12 cellular contexts compared by ENCODE assay signal in genomic region chr9:35686222-35687203, GRCh38. TPM values are rescaled to one million over a fixed set of nuclear protein-coding genes. Genes with fewer than 3 reads are reported as not detected.
DNase-seq lines count a peak whose midpoint lies in the region; ATAC-seq and TF ChIP-seq lines count a peak whose summit lies in the region.
"Had no signal": no experiment of that assay in that cellular context is flagged by ENCODE, and none has a peak within 500 bp of the region (broad histone marks: within the 10 kb centered on the region; RNA-seq: fewer than 3 reads in every experiment).

No MANE protein-coding gene starts in this region.

- no peak overlapping the region for H3K14ac ChIP-seq in H9 (ENCODE audit: insufficient read depth, low read length)

- H3K27ac ChIP-seq in vagina, result peak overlapping the region; percentile 1
- no peak overlapping the region for H3K27ac ChIP-seq in H9 (ENCODE audit: insufficient read length, low read depth, low read length)

- H3K79me1 ChIP-seq in H9 (ENCODE audit: insufficient read depth, low read depth, low read length, poor library complexity, severe bottlenecking), result no peaks in the 10 kb centered on the region

- peaks cover 6% of the 10 kb centered on the region for H3K23me2 ChIP-seq in H9 (ENCODE audit: insufficient read length, low read depth, low read length, poor library complexity, severe bottlenecking)

- intact Hi-C loops in activated CD4-positive, alpha-beta T cell treated with anti-CD3 and anti-CD28 coated beads for 36 hours (cut with DNase I, micrococcal nuclease), result no loop called here
- intact Hi-C loops in vagina (cut with DNase I), result no loop called here

- no peak overlapping the region for H2BK12ac ChIP-seq in H9 (ENCODE audit: insufficient read length, low read depth, low read length)

- H3K18ac ChIP-seq in H9 (ENCODE audit: insufficient read length, low read depth, low read length), result no peak overlapping the region

- H3K27me3 ChIP-seq in vagina (no peaks in the 10 kb centered on the region), H9 (ENCODE audit: insufficient read depth, low read length) (no peaks in the 10 kb centered on the region)

- H3K36me3 ChIP-seq in vagina, result peaks cover 0 to 11% of the 10 kb centered on the region in 2 donors

- no peak overlapping the region for H2BK20ac ChIP-seq in H9 (ENCODE audit: low read depth, low read length, poor library complexity, severe bottlenecking)

- H3K4me1 Mint-ChIP-seq in activated CD4-positive, alpha-beta T cell treated with anti-CD3 and anti-CD28 coated beads, Interleukin-2, amount 10 ng/mL, durations not matched to agents 7 days and 5 days, result peaks cover 18% of the 10 kb centered on the region
- H3K4me1 Mint-ChIP-seq in activated CD4-positive, alpha-beta T cell treated with anti-CD3 and anti-CD28 coated beads for 36 hours, result peaks cover 23% of the 10 kb centered on the region
- H3K4me1 Mint-ChIP-seq in chondrocyte (ENCODE audit: low read depth), result peaks cover 79% of the 10 kb centered on the region
- H3K4me1 Mint-ChIP-seq in mesothelial cell of epicardium, result peaks cover 33% of the 10 kb centered on the region
- peaks cover 27 to 30% of the 10 kb centered on the region in 2 experiments for H3K4me1 Mint-ChIP-seq in H9
- peaks cover 26% of the 10 kb centered on the region for H3K4me1 Mint-ChIP-seq in stimulated activated memory B cell treated with anti-CD40 and anti-IgM and Interleukin-4, amounts not matched to agents 10 μg/mL and 1 μg/mL and 100 μg/mL, for 72 hours

- WGBS in H9 (ENCODE audit: extremely low coverage, insufficient read length, low lambda C conversion rate), result no CpG with 5 or more reads among the region's 11 CpGs

- no peak overlapping the region for H3T11ph ChIP-seq in H9 (ENCODE audit: low read length)

- no peak for DNase-seq in activated CD4-positive, alpha-beta T cell treated with anti-CD3 and anti-CD28 coated beads, Interleukin-2, amount 10 ng/mL, durations not matched to agents 7 days and 5 days
- DNase-seq in activated CD4-positive, alpha-beta T cell treated with anti-CD3 and anti-CD28 coated beads for 36 hours, result no peak
- no peak for DNase-seq in chondrocyte (ENCODE audit: low spot score)
- no peak for DNase-seq in mesothelial cell of epicardium (ENCODE audit: low spot score in 2 of 2, unreplicated experiment in 2 of 2)
- no peak for DNase-seq in vagina (ENCODE audit: extremely low spot score in 2 of 2)
- DNase-seq in H9, result no peak
- DNase-seq: ACHN; activated B cell treated with CpG ODN at 0.5 μM for 24 hours; activated naive CD8-positive, alpha-beta T cell treated with anti-CD3 and anti-CD28 coated beads, Interleukin-2, amount 10 ng/mL, durations not matched to agents 7 days and 5 days; NK-92 treated with Interleukin-12 subunit alpha and Interleukin-12 subunit beta, amount 100 ng/mL, for 24 hours had no signal

- H3K36me3 Mint-ChIP-seq in activated CD4-positive, alpha-beta T cell treated with anti-CD3 and anti-CD28 coated beads, Interleukin-2, amount 10 ng/mL, durations not matched to agents 7 days and 5 days (ENCODE audit: low read depth), result no peaks in the 10 kb centered on the region
- H3K36me3 Mint-ChIP-seq in activated CD4-positive, alpha-beta T cell treated with anti-CD3 and anti-CD28 coated beads for 36 hours (ENCODE audit: low read depth), result no peaks in the 10 kb centered on the region
- H3K36me3 Mint-ChIP-seq in chondrocyte (ENCODE audit: low read depth), result peaks cover 48% of the 10 kb centered on the region
- H3K36me3 Mint-ChIP-seq in mesothelial cell of epicardium, result peaks cover 32% of the 10 kb centered on the region
- H3K36me3 Mint-ChIP-seq in H9 (ENCODE audit: insufficient read depth in 1 of 3, low read depth in 3 of 3), result peaks cover 43 to 69% (median 64%) of the 10 kb centered on the region in 3 experiments
- H3K36me3 Mint-ChIP-seq in stimulated activated memory B cell treated with anti-CD40 and anti-IgM and Interleukin-4, amounts not matched to agents 10 μg/mL and 1 μg/mL and 100 μg/mL, for 72 hours, result no peaks in the 10 kb centered on the region
- H3K36me3 Mint-ChIP-seq: activated naive CD8-positive, alpha-beta T cell treated with anti-CD3 and anti-CD28 coated beads, Interleukin-2, amount 10 ng/mL, durations not matched to agents 7 days and 5 days had no signal

- no peaks in the 10 kb centered on the region for H3K27me3 Mint-ChIP-seq in activated CD4-positive, alpha-beta T cell treated with anti-CD3 and anti-CD28 coated beads, Interleukin-2, amount 10 ng/mL, durations not matched to agents 7 days and 5 days
- no peaks in the 10 kb centered on the region for H3K27me3 Mint-ChIP-seq in activated CD4-positive, alpha-beta T cell treated with anti-CD3 and anti-CD28 coated beads for 36 hours
- H3K27me3 Mint-ChIP-seq in chondrocyte (ENCODE audit: low read depth), result no peaks in the 10 kb centered on the region
- H3K27me3 Mint-ChIP-seq in mesothelial cell of epicardium (ENCODE audit: low read depth), result no peaks in the 10 kb centered on the region
- H3K27me3 Mint-ChIP-seq in H9 (ENCODE audit: low read depth), result no peaks in the 10 kb centered on the region
- no peaks in the 10 kb centered on the region for H3K27me3 Mint-ChIP-seq in stimulated activated memory B cell treated with anti-CD40 and anti-IgM and Interleukin-4, amounts not matched to agents 10 μg/mL and 1 μg/mL and 100 μg/mL, for 72 hours
- H3K27me3 Mint-ChIP-seq: activated B cell treated with CpG ODN at 0.5 μM for 24 hours; activated naive CD8-positive, alpha-beta T cell treated with anti-CD3 and anti-CD28 coated beads, Interleukin-2, amount 10 ng/mL, durations not matched to agents 7 days and 5 days had no signal

- ATAC-seq in activated CD4-positive, alpha-beta T cell treated with anti-CD3 and anti-CD28 coated beads for 36 hours, result no peak
- ATAC-seq in stimulated activated memory B cell treated with anti-CD40 and anti-IgM and Interleukin-4, amounts not matched to agents 10 μg/mL and 1 μg/mL and 100 μg/mL, for 72 hours, result no peak
- no peak for ATAC-seq in GM18907 (IDR thresholded peaks at IDR 0.05; ENCODE audit: unreplicated experiment)

- no peak overlapping the region for H2BK5ac ChIP-seq in H9 (ENCODE audit: insufficient read length, low read length)

- H3K4me2 ChIP-seq in H9 (ENCODE audit: insufficient read depth, insufficient read length, low read length), result no peak overlapping the region

- no peak overlapping the region for H2AK5ac ChIP-seq in H9 (ENCODE audit: insufficient read length, low read length)

- no peaks in the 10 kb centered on the region; the same call in 1 of the 2 replicates for H3K79me2 ChIP-seq in H9 (ENCODE audit: insufficient read depth, low read length)

- H4K20me1 ChIP-seq in H9 (ENCODE audit: control insufficient read depth, insufficient read depth, insufficient read length), result no peaks in the 10 kb centered on the region

- H3K4me3 Mint-ChIP-seq in activated CD4-positive, alpha-beta T cell treated with anti-CD3 and anti-CD28 coated beads, Interleukin-2, amount 10 ng/mL, durations not matched to agents 7 days and 5 days, result no peak overlapping the region
- H3K4me3 Mint-ChIP-seq in activated CD4-positive, alpha-beta T cell treated with anti-CD3 and anti-CD28 coated beads for 36 hours, result no peak overlapping the region
- H3K4me3 Mint-ChIP-seq in chondrocyte (ENCODE audit: unreplicated experiment) (peak overlapping the region; percentile 99), mesothelial cell of epicardium (peak overlapping the region; percentile 6), H9 (peak overlapping the region in 1 of 2 experiments; percentile 40; a peak in 1 of 5 replicates)
- no peak overlapping the region for H3K4me3 Mint-ChIP-seq in stimulated activated memory B cell treated with anti-CD40 and anti-IgM and Interleukin-4, amounts not matched to agents 10 μg/mL and 1 μg/mL and 100 μg/mL, for 72 hours
- H3K4me3 Mint-ChIP-seq: activated B cell treated with CpG ODN at 0.5 μM for 24 hours; activated naive CD8-positive, alpha-beta T cell treated with anti-CD3 and anti-CD28 coated beads, Interleukin-2, amount 10 ng/mL, durations not matched to agents 7 days and 5 days had no signal

- H3K27ac Mint-ChIP-seq in activated CD4-positive, alpha-beta T cell treated with anti-CD3 and anti-CD28 coated beads, Interleukin-2, amount 10 ng/mL, durations not matched to agents 7 days and 5 days, result peak overlapping the region; percentile 58
- no peak overlapping the region for H3K27ac Mint-ChIP-seq in activated CD4-positive, alpha-beta T cell treated with anti-CD3 and anti-CD28 coated beads for 36 hours
- H3K27ac Mint-ChIP-seq in chondrocyte (ENCODE audit: unreplicated experiment) (peak overlapping the region; percentile 94), mesothelial cell of epicardium (peak overlapping the region; percentile 66), H9 (peak overlapping the region in 1 of 3 experiments; percentile 85; a peak in 3 of 7 replicates)
- H3K27ac Mint-ChIP-seq in stimulated activated memory B cell treated with anti-CD40 and anti-IgM and Interleukin-4, amounts not matched to agents 10 μg/mL and 1 μg/mL and 100 μg/mL, for 72 hours, result no peak overlapping the region
- H3K27ac Mint-ChIP-seq: activated naive CD8-positive, alpha-beta T cell treated with anti-CD3 and anti-CD28 coated beads, Interleukin-2, amount 10 ng/mL, durations not matched to agents 7 days and 5 days had no signal

- H4K5ac ChIP-seq in H9 (ENCODE audit: insufficient read length, low read depth, low read length), result no peak overlapping the region

- H3K9me3 ChIP-seq in vagina (no peaks in the 10 kb centered on the region), H9 (ENCODE audit: control insufficient read depth, low read depth, low read length) (no peaks in the 10 kb centered on the region)

- H3K9me3 Mint-ChIP-seq in activated CD4-positive, alpha-beta T cell treated with anti-CD3 and anti-CD28 coated beads, Interleukin-2, amount 10 ng/mL, durations not matched to agents 7 days and 5 days, result no peaks in the 10 kb centered on the region
- no peaks in the 10 kb centered on the region for H3K9me3 Mint-ChIP-seq in activated CD4-positive, alpha-beta T cell treated with anti-CD3 and anti-CD28 coated beads for 36 hours (ENCODE audit: low read depth)
- H3K9me3 Mint-ChIP-seq in chondrocyte (ENCODE audit: low read depth) (no peaks in the 10 kb centered on the region), mesothelial cell of epicardium (no peaks in the 10 kb centered on the region), H9 (peaks cover 0 to 2% of the 10 kb centered on the region in 2 experiments; a peak in 2 of 5 replicates)
- no peaks in the 10 kb centered on the region for H3K9me3 Mint-ChIP-seq in stimulated activated memory B cell treated with anti-CD40 and anti-IgM and Interleukin-4, amounts not matched to agents 10 μg/mL and 1 μg/mL and 100 μg/mL, for 72 hours
- H3K9me3 Mint-ChIP-seq: activated B cell treated with CpG ODN at 0.5 μM for 24 hours; activated naive CD8-positive, alpha-beta T cell treated with anti-CD3 and anti-CD28 coated beads, Interleukin-2, amount 10 ng/mL, durations not matched to agents 7 days and 5 days had no signal

- peaks cover 32% of the 10 kb centered on the region for H3K4me1 ChIP-seq in vagina
- peaks cover 3% of the 10 kb centered on the region for H3K4me1 ChIP-seq in H9 (ENCODE audit: insufficient read depth, low read length)

- no peak overlapping the region for H3K9ac ChIP-seq in H9 (ENCODE audit: extremely low read depth, insufficient read length, low read length)

- H3K4ac ChIP-seq in H9 (ENCODE audit: low read depth, low read length), result no peak overlapping the region

- TF ChIP-seq CTCF in chondrocyte (IDR thresholded peaks at IDR 0.05), result no peak
- no peak for TF ChIP-seq CTCF in mesothelial cell of epicardium (IDR thresholded peaks at IDR 0.05; ENCODE audit: unreplicated experiment)
- no peak for TF ChIP-seq CTCF in vagina (IDR thresholded peaks at IDR 0.05)
- TF ChIP-seq CTCF in H9 (conservative IDR thresholded peaks at IDR 0.05), result no peak

- TF ChIP-seq POLR2A in vagina (IDR thresholded peaks at IDR 0.05), result no peak

- H2BK15ac ChIP-seq in H9 (ENCODE audit: low read depth, low read length), result no peak overlapping the region

- no peak overlapping the region for H3K23ac ChIP-seq in H9 (ENCODE audit: insufficient read length, low read depth, low read length)

- H4K8ac ChIP-seq in H9 (replicated peaks; ENCODE audit: insufficient read length, low read depth, low read length), result no peak overlapping the region

- CTCF ChIA-PET in activated CD4-positive, alpha-beta T cell treated with anti-CD3 and anti-CD28 coated beads, Interleukin-2, amount 10 ng/mL, durations not matched to agents 7 days and 5 days (lab: Charles Lee), result interaction anchor here (0.9 to 4.0 kb wide), 5 partner anchors 10 to 39 kb away, joined by 4 to 26 read pairs (median 10); partner anchors contain the start of genes ARHGEF39, CCDC107 and RMRP
- CTCF ChIA-PET in activated CD4-positive, alpha-beta T cell treated with anti-CD3 and anti-CD28 coated beads for 36 hours (lab: Charles Lee), result interaction anchor here (0.6 to 2.2 kb wide), 6 partner anchors 10 to 37 kb away, joined by 3 to 7 read pairs (median 3); no protein-coding TSS in a partner anchor

- H4K91ac ChIP-seq in H9 (ENCODE audit: insufficient read length, low read depth, low read length), result no peak overlapping the region

- no peak overlapping the region for H2BK120ac ChIP-seq in H9 (ENCODE audit: low read depth, low read length, poor library complexity, severe bottlenecking)

- H2AFZ ChIP-seq in H9 (ENCODE audit: low read length), result no peak overlapping the region

- no peak overlapping the region for H3K56ac ChIP-seq in H9 (ENCODE audit: insufficient read length, low read depth, low read length)

- H3K4me3 ChIP-seq in vagina, result peak overlapping the region; percentile 79 to 90

- POLR2A ChIA-PET in activated CD4-positive, alpha-beta T cell treated with anti-CD3 and anti-CD28 coated beads, Interleukin-2, amount 10 ng/mL, durations not matched to agents 7 days and 5 days (lab: Charles Lee), result interaction anchor here (0.6 to 0.7 kb wide), 2 partner anchors 59 to 98 kb away, joined by 3 to 5 read pairs; no protein-coding TSS in a partner anchor
- POLR2A ChIA-PET in activated CD4-positive, alpha-beta T cell treated with anti-CD3 and anti-CD28 coated beads for 36 hours (lab: Charles Lee), result interaction anchor here (0.6 kb wide), 1 partner anchor 1088 kb away, joined by 4 read pairs; no protein-coding TSS in a partner anchor

RNA-seq across cellular contexts. Expression of gene TPM2, which starts 3.2 kb away (rescaled TPM):
- 10 to 100 TPM; 13.1 to 13.4 TPM for total RNA-seq in activated CD4-positive, alpha-beta T cell treated with anti-CD3 and anti-CD28 coated beads, Interleukin-2, amount 10 ng/mL, durations not matched to agents 7 days and 5 days
- total RNA-seq in activated CD4-positive, alpha-beta T cell treated with anti-CD3 and anti-CD28 coated beads for 36 hours, result 1 to 10 TPM; 4.3 to 5.5 TPM
- total RNA-seq in chondrocyte, result 498 to 2,023 TPM (median 2,016 TPM) in 3 replicates
- 289 to 294 TPM (median 291 TPM) in 3 replicates for total RNA-seq in mesothelial cell of epicardium
- 460 TPM for total RNA-seq in vagina
- total RNA-seq in H9 (2021), result 221 and 225 TPM in 2 replicates

RNA-seq across cellular contexts. Expression of gene CA9, which starts 12.8 kb away (rescaled TPM):
- total RNA-seq in activated CD4-positive, alpha-beta T cell treated with anti-CD3 and anti-CD28 coated beads, Interleukin-2, amount 10 ng/mL, durations not matched to agents 7 days and 5 days, result under 1 TPM in 1 of 2 experiments, not detected in 1; 0.40 TPM
- total RNA-seq in activated CD4-positive, alpha-beta T cell treated with anti-CD3 and anti-CD28 coated beads for 36 hours, result 1 to 10 TPM; 2.9 to 3.1 TPM
- total RNA-seq in chondrocyte (2.9 to 3.6 TPM in 2 of 3 replicates, not detected in the other), mesothelial cell of epicardium (1.1 to 2.3 TPM (median 1.7 TPM) in 3 replicates), vagina (0.98 TPM), H9 (2021) (0.94 and 1.9 TPM in 2 replicates)
- total RNA-seq: activated B cell treated with CpG ODN at 0.5 μM for 24 hours had no signal

RNA-seq across cellular contexts. Expression of gene ARHGEF39, which starts 21.5 kb away (rescaled TPM):
- total RNA-seq in activated CD4-positive, alpha-beta T cell treated with anti-CD3 and anti-CD28 coated beads, Interleukin-2, amount 10 ng/mL, durations not matched to agents 7 days and 5 days, result 10 to 100 TPM; 11.8 to 13.5 TPM
- total RNA-seq in activated CD4-positive, alpha-beta T cell treated with anti-CD3 and anti-CD28 coated beads for 36 hours, result 10 to 100 TPM; 19.1 to 23.1 TPM
- total RNA-seq in chondrocyte (0.79 to 2.3 TPM (median 0.85 TPM) in 3 replicates), mesothelial cell of epicardium (6.3 to 8.0 TPM (median 6.5 TPM) in 3 replicates), vagina (1.2 TPM), H9 (2021) (21.6 and 24.4 TPM in 2 replicates)

RNA-seq across cellular contexts. Expression of gene CCDC107, which starts 28.4 kb away (rescaled TPM):
- total RNA-seq in activated CD4-positive, alpha-beta T cell treated with anti-CD3 and anti-CD28 coated beads, Interleukin-2, amount 10 ng/mL, durations not matched to agents 7 days and 5 days, result 10 to 100 TPM; 30.7 to 30.9 TPM
- 10 to 100 TPM in 1 of 2 experiments, 1 to 10 TPM in 1; 7.9 to 10.4 TPM for total RNA-seq in activated CD4-positive, alpha-beta T cell treated with anti-CD3 and anti-CD28 coated beads for 36 hours
- total RNA-seq in chondrocyte (31.1 to 55.2 TPM (median 52.2 TPM) in 3 replicates), mesothelial cell of epicardium (16.7 to 17.8 TPM (median 17.0 TPM) in 3 replicates), vagina (17.2 TPM), H9 (2021) (11.3 and 12.0 TPM in 2 replicates)

RNA-seq across cellular contexts. Expression of gene RMRP, which starts 28.7 kb away (rescaled TPM):
- total RNA-seq in activated CD4-positive, alpha-beta T cell treated with anti-CD3 and anti-CD28 coated beads, Interleukin-2, amount 10 ng/mL, durations not matched to agents 7 days and 5 days, result over 10,000 TPM in 1 of 2 experiments, 1,000 to 10,000 TPM in 1; 1,959 to 11,185 TPM
- over 10,000 TPM in 1 of 2 experiments, 100 to 1,000 TPM in 1; 894 to 11,462 TPM for total RNA-seq in activated CD4-positive, alpha-beta T cell treated with anti-CD3 and anti-CD28 coated beads for 36 hours
- total RNA-seq in chondrocyte, result 11,782 to 13,339 TPM (median 12,386 TPM) in 3 replicates
- 20,234 to 21,305 TPM (median 21,148 TPM) in 3 replicates for total RNA-seq in mesothelial cell of epicardium
- total RNA-seq in vagina, result 8,462 TPM
- 18,417 and 20,652 TPM in 2 replicates for total RNA-seq in H9 (2021)

Comparison
In these comparisons a context has a peak if more than half of its experiments do, and no peak if none do; other contexts are left out.
1. H3K27ac Mint-ChIP-seq: peak in activated CD4-positive, alpha-beta T cell treated with anti-CD3 and anti-CD28 coated beads, Interleukin-2, amount 10 ng/mL, durations not matched to agents 7 days and 5 days (single experiment), chondrocyte (single experiment) and mesothelial cell of epicardium (single experiment); none in activated CD4-positive, alpha-beta T cell treated with anti-CD3 and anti-CD28 coated beads for 36 hours (single experiment) and stimulated activated memory B cell treated with anti-CD40 and anti-IgM and Interleukin-4, amounts not matched to agents 10 μg/mL and 1 μg/mL and 100 μg/mL, for 72 hours (single experiment).
2. H3K4me3 Mint-ChIP-seq: peak in chondrocyte (single experiment) and mesothelial cell of epicardium (single experiment); none in activated CD4-positive, alpha-beta T cell treated with anti-CD3 and anti-CD28 coated beads, Interleukin-2, amount 10 ng/mL, durations not matched to agents 7 days and 5 days (single experiment), activated CD4-positive, alpha-beta T cell treated with anti-CD3 and anti-CD28 coated beads for 36 hours (single experiment) and stimulated activated memory B cell treated with anti-CD40 and anti-IgM and Interleukin-4, amounts not matched to agents 10 μg/mL and 1 μg/mL and 100 μg/mL, for 72 hours (single experiment).
3. RNA of gene TPM2, which starts 3.2 kb away (total RNA-seq): 498 to 2,023 TPM in chondrocyte, 460 TPM in vagina (single experiment), 289 to 294 TPM in mesothelial cell of epicardium and 221 to 225 TPM in H9; 13.1 to 13.4 TPM in activated CD4-positive, alpha-beta T cell treated with anti-CD3 and anti-CD28 coated beads, Interleukin-2, amount 10 ng/mL, durations not matched to agents 7 days and 5 days and 4.3 to 5.5 TPM in activated CD4-positive, alpha-beta T cell treated with anti-CD3 and anti-CD28 coated beads for 36 hours; every median in the first group is over 10 times any median in the second.